In the genomic region with DNA sequence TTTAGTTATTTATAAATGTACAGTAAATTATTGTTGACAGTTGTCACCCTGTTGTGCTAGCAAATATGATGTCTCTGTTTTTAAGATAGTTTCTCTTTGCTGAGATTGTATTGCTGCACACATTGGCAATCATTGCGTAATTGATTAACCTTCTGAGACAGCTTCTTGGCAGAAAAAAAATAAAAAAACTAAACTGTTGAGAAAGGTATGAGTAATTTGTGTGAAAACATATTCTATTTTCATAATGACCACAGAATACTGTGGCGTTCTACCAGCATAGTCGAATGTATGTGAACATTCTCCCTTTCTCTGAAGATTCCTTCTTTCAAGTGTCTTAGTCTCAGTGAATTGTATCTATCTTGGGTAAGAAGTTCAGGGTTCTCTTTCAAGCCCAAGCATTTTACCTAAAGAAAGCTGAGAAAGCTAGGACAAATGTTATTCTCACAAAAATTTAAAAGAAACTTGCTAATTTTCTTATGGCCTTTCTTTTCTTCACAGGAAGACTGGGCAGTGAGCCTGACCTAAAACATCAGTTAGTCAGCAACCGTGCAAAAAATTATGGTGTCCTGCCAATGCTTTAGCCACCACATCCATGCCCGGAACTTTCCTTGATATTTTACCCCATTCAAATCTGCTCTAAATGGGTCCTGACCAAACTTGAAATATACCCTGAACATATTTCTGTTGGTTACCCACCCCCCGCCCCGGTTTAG, we compare ENCODE assay signal across 10 cellular contexts.
DNase-seq lines count a peak whose midpoint lies in the region; ATAC-seq, FAIRE-seq and TF ChIP-seq lines count a peak whose summit lies in the region.
"Had no signal": no experiment of that assay in that cellular context is flagged by ENCODE, and none has a peak within 500 bp of the region (broad histone marks: within the 10 kb centered on the region; RNA-seq: fewer than 3 reads in every experiment).

No MANE protein-coding gene starts in this region.

- H2AFZ ChIP-seq in GM12878 (ENCODE audit: control insufficient read depth, low read depth, low read length), result no peak overlapping the region

- H3K27ac ChIP-seq in GM12878 (ENCODE audit: control insufficient read depth, insufficient read depth), result no peak overlapping the region
- no peak overlapping the region for H3K27ac ChIP-seq in CD8-positive, alpha-beta T cell (ENCODE audit: low read depth, low read length)
- no peak overlapping the region for H3K27ac ChIP-seq in CD4-positive, alpha-beta T cell (ENCODE audit: low read depth, low read length)

- H3K27me3 ChIP-seq in GM12878 (replicated peaks in 1 of 2; ENCODE audit: control insufficient read depth in 2 of 2, insufficient read depth in 2 of 2, low read length in 1 of 2), result no peaks in the 10 kb centered on the region
- H3K27me3 ChIP-seq in CD8-positive, alpha-beta T cell (ENCODE audit: insufficient read depth, low read length), result no peaks in the 10 kb centered on the region
- H3K27me3 ChIP-seq in CD4-positive, alpha-beta T cell (ENCODE audit: control insufficient read depth, insufficient read depth, low read length), result no peaks in the 10 kb centered on the region

- H3K36me3 Mint-ChIP-seq in CD8-positive, alpha-beta T cell, result no peaks in the 10 kb centered on the region
- no peaks in the 10 kb centered on the region for H3K36me3 Mint-ChIP-seq in CD4-positive, alpha-beta T cell (ENCODE audit: low read depth)

- H3K4me3 Mint-ChIP-seq in CD8-positive, alpha-beta T cell, result no peak overlapping the region
- H3K4me3 Mint-ChIP-seq in CD4-positive, alpha-beta T cell, result no peak overlapping the region
- H3K4me3 Mint-ChIP-seq: activated naive CD8-positive, alpha-beta T cell treated with anti-CD3 and anti-CD28 coated beads, Interleukin-2, amount 10 ng/mL, durations not matched to agents 7 days and 5 days; mesothelial cell of epicardium had no signal

- no peaks in the 10 kb centered on the region for H3K79me2 ChIP-seq in GM12878 (ENCODE audit: control insufficient read depth, insufficient read depth, low read length)

- no peak for TF ChIP-seq EP300 in GM12878 (IDR thresholded peaks at IDR 0.05; ENCODE audit: borderline replicate concordance in 1 of 2, control insufficient read depth in 1 of 2, low read depth in 2 of 2, low read length in 2 of 2)

- intact Hi-C loops in GM12878 (cut with micrococcal nuclease; ENCODE audit: unreplicated experiment), result no loop called here
- intact Hi-C loops in CD8-positive, alpha-beta T cell (cut with DNase I, micrococcal nuclease), result no loop called here
- intact Hi-C loops in CD4-positive, alpha-beta T cell (cut with DNase I, micrococcal nuclease), result no loop called here

- peak overlapping the region; percentile 48; the same call in 1 of the 2 replicates for H3K4me2 ChIP-seq in GM12878 (ENCODE audit: control insufficient read depth, insufficient read depth)

- 51% methylated on average over 6 of the region's 7 CpGs for WGBS in GM12878 (ENCODE audit: insufficient coverage, insufficient replicate concordance, low lambda C conversion rate, missing lambda C conversion rate)

- TF ChIP-seq CTCF in GM13977 (IDR thresholded peaks at IDR 0.05; ENCODE audit: extremely low read depth, insufficient read depth, missing control alignments) (no peak), GM12878 (IDR thresholded peaks at IDR 0.05 in 2 of 3, conservative IDR thresholded peaks at IDR 0.05 in 1 of 3; ENCODE audit: control insufficient read depth in 2 of 3, extremely low read depth in 1 of 3, insufficient read depth in 1 of 3, low read depth in 3 of 3, low read length in 3 of 3) (no peak), omental fat pad (IDR thresholded peaks at IDR 0.05) (no peak)
- no peak for TF ChIP-seq CTCF in CD8-positive, alpha-beta T cell (IDR thresholded peaks at IDR 0.05)
- TF ChIP-seq CTCF in CD4-positive, alpha-beta T cell (IDR thresholded peaks at IDR 0.05), result no peak

- ATAC-seq in HG03378 (IDR thresholded peaks at IDR 0.05; ENCODE audit: unreplicated experiment) (peak; percentile 88), GM12878 (peak; percentile 39), omental fat pad (ENCODE audit: low FRiP score) (peak; percentile 85), HG02571 (IDR thresholded peaks at IDR 0.05; ENCODE audit: unreplicated experiment) (no peak)
- no peak for ATAC-seq in CD8-positive, alpha-beta T cell
- no peak for ATAC-seq in CD4-positive, alpha-beta T cell (ENCODE audit: poor library complexity)

- H3K9ac ChIP-seq in GM12878 (ENCODE audit: control insufficient read depth, insufficient read depth, low read length), result no peak overlapping the region

- no peaks in the 10 kb centered on the region for H3K36me3 ChIP-seq in GM12878 (ENCODE audit: control insufficient read depth in 2 of 2, insufficient read depth in 2 of 2, low read length in 1 of 2)
- H3K36me3 ChIP-seq in CD8-positive, alpha-beta T cell (ENCODE audit: insufficient read depth, low read length), result no peaks in the 10 kb centered on the region

- BruUV-seq in GM12878 (replicated peaks; lab: Mats Ljungman, UMichigan), result no TSS peak

- TF ChIP-seq POLR2A in GM12878 (IDR thresholded peaks at IDR 0.05; ENCODE audit: low read depth, low read length), result no peak

- in situ Hi-C loops in GM13977 (cut with MboI; ENCODE audit: low pct_unique_long_range_greater_than_20kb, low sequenced_read_pairs, unreplicated experiment), result no loop called here
- in situ Hi-C loops in GM12878 (cut with MboI), result no loop called here

- H3K9me3 Mint-ChIP-seq in CD8-positive, alpha-beta T cell, result no peaks in the 10 kb centered on the region
- H3K9me3 Mint-ChIP-seq in CD4-positive, alpha-beta T cell, result no peaks in the 10 kb centered on the region
- H3K9me3 Mint-ChIP-seq: activated naive CD8-positive, alpha-beta T cell treated with anti-CD3 and anti-CD28 coated beads, Interleukin-2, amount 10 ng/mL, durations not matched to agents 7 days and 5 days had no signal

- H3K4me3 ChIP-seq in GM12878, result no peak overlapping the region
- no peak overlapping the region for H3K4me3 ChIP-seq in CD8-positive, alpha-beta T cell (ENCODE audit: low read depth, low read length)

- no peaks in the 10 kb centered on the region for H4K20me1 ChIP-seq in GM12878 (ENCODE audit: control insufficient read depth, insufficient read depth)

- no peaks in the 10 kb centered on the region for H3K27me3 Mint-ChIP-seq in CD8-positive, alpha-beta T cell (ENCODE audit: low read depth)
- H3K27me3 Mint-ChIP-seq in CD4-positive, alpha-beta T cell, result no peaks in the 10 kb centered on the region
- H3K27me3 Mint-ChIP-seq: activated naive CD8-positive, alpha-beta T cell treated with anti-CD3 and anti-CD28 coated beads, Interleukin-2, amount 10 ng/mL, durations not matched to agents 7 days and 5 days had no signal

- peaks cover 9% of the 10 kb centered on the region for H3K4me1 Mint-ChIP-seq in CD8-positive, alpha-beta T cell (ENCODE audit: low read depth)
- H3K4me1 Mint-ChIP-seq in CD4-positive, alpha-beta T cell (ENCODE audit: low read depth), result peaks cover 17% of the 10 kb centered on the region

- POLR2A ChIA-PET in GM12878 (lab: Charles Lee), result no interaction called here
- POLR2A ChIA-PET in CD8-positive, alpha-beta T cell (lab: Charles Lee), result interaction anchor here (0.6 to 0.7 kb wide), 2 partner anchors 32 to 136 kb away, joined by 3 to 4 read pairs; no protein-coding TSS in a partner anchor
- POLR2A ChIA-PET in CD4-positive, alpha-beta T cell (lab: Charles Lee), result no interaction called here

- RAD21 ChIA-PET in GM12878 (lab: Charles Lee; ENCODE audit: unreplicated experiment), result interaction anchor here (1.1 kb wide), 1 partner anchor 25 kb away, joined by 3 read pairs; no protein-coding TSS in a partner anchor

- peak; percentile 59 for FAIRE-seq in GM12878 (lab: Jason Lieb, UNC)

- H3K27ac Mint-ChIP-seq in CD8-positive, alpha-beta T cell, result no peak overlapping the region
- no peak overlapping the region for H3K27ac Mint-ChIP-seq in CD4-positive, alpha-beta T cell
- H3K27ac Mint-ChIP-seq: activated naive CD8-positive, alpha-beta T cell treated with anti-CD3 and anti-CD28 coated beads, Interleukin-2, amount 10 ng/mL, durations not matched to agents 7 days and 5 days; mesothelial cell of epicardium had no signal

- CTCF ChIA-PET in GM12878 (lab: Yijun Ruan, JAX), result interaction anchor here (0.7 kb wide), 1 partner anchor 719 kb away, joined by 3 read pairs; no protein-coding TSS in a partner anchor
- CTCF ChIA-PET in CD8-positive, alpha-beta T cell (lab: Charles Lee), result no interaction called here
- CTCF ChIA-PET in CD4-positive, alpha-beta T cell (lab: Charles Lee), result no interaction called here

- peak; percentile 11 for DNase-seq in GM13977 (ENCODE audit: low spot score)
- DNase-seq in GM12878 (ENCODE audit: low read depth, low spot score), result no peak
- no peak for DNase-seq in omental fat pad (ENCODE audit: low spot score)
- no peak for DNase-seq in CD8-positive, alpha-beta T cell
- DNase-seq in CD4-positive, alpha-beta T cell, result no peak
- no peak for DNase-seq in stimulated activated CD4-positive, alpha-beta T cell treated with anti-CD3 and anti-CD28 coated beads, Interleukin-4, amount 100 ng/mL, for 4 hours
- DNase-seq: activated naive CD8-positive, alpha-beta T cell treated with anti-CD3 and anti-CD28 coated beads, Interleukin-2, amount 10 ng/mL, durations not matched to agents 7 days and 5 days had no signal

- TF ChIP-seq RAD21 in GM12878 (IDR thresholded peaks at IDR 0.05; ENCODE audit: insufficient read depth, low read depth, low read length), result no peak

- H3K4me1 ChIP-seq in GM12878 (ENCODE audit: control insufficient read depth, insufficient read depth, low read length), result peaks cover 8% of the 10 kb centered on the region
- no peaks in the 10 kb centered on the region for H3K4me1 ChIP-seq in CD8-positive, alpha-beta T cell (ENCODE audit: insufficient read depth, low read length)

- no peaks in the 10 kb centered on the region for H3K9me3 ChIP-seq in GM12878 (replicated peaks; ENCODE audit: control insufficient read depth, insufficient read depth, low read length)
- H3K9me3 ChIP-seq in CD8-positive, alpha-beta T cell (ENCODE audit: low read length), result no peaks in the 10 kb centered on the region
- H3K9me3 ChIP-seq in CD4-positive, alpha-beta T cell (ENCODE audit: control insufficient read depth, low read length), result no peaks in the 10 kb centered on the region

- SMC1A ChIA-PET in GM12878 (lab: Charles Lee; ENCODE audit: uncharacterized antibody, unreplicated experiment), result interaction anchor here (0.8 kb wide), 1 partner anchor 33 kb away, joined by 4 read pairs; no protein-coding TSS in a partner anchor

TF ChIP-seq in GM12878, 131 proteins besides CTCF, POLR2A, EP300 and RAD21 (continues in another document):
- TF ChIP-seq MEF2A (IDR thresholded peaks at IDR 0.05; ENCODE audit: insufficient read depth, low read depth, low read length) (peak; percentile 74), SREBF2 (IDR thresholded peaks at IDR 0.05; ENCODE audit: low read length) (no peak)

Comparison
In these comparisons a context has a peak if more than half of its experiments do, and no peak if none do; other contexts are left out.
1. ATAC-seq: peak in HG03378 (single experiment), GM12878 (single experiment) and omental fat pad (single experiment); none in CD8-positive, alpha-beta T cell (single experiment), CD4-positive, alpha-beta T cell (single experiment) and HG02571 (single experiment).